Comparison of ENCODE assay signal across 1 cellular context in the genomic region with DNA sequence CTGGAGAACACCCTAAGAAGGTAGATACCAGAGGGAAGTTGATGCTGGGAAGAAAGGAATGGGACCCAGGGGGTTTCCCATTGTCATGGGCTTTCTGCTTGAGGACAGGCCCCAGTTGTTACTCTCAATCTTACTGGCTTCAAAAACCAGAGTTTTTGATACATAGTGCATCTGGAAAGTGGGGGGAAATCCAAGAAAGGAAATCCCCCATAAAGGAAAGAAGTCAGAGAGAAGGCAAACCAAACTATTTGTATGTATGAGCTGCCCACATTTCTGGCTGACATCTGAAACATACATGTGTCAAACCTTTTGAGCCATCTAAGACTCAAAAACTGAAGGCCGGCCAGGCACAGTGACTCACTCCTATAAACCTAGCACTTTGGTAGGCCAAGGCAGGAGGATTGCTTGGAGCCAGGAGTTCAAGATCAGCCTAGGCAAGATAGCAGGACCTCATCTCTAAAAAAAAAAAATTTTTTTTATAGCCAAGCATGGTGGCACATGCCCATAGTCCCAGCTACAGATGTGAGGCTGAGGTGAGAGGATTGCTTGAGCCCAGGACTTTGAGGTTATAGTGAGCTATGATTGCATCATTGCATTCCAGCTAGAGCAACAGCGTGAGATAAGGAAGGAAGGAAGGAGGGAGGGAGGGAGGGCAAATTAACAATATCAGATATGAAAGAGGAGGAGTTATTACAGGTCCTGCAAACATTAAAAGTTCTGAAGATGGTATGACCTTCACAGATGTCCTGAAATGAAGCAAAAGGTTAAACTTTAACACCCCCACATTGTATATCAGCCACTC.
TF ChIP-seq lines count a peak whose summit lies in the region.

No MANE protein-coding gene starts in this region.

TF ChIP-seq in K562, 482 proteins besides CTCF, POLR2A, EP300 and RAD21 (continued from another document and continues in another):
- TF ChIP-seq, protein P1, sequence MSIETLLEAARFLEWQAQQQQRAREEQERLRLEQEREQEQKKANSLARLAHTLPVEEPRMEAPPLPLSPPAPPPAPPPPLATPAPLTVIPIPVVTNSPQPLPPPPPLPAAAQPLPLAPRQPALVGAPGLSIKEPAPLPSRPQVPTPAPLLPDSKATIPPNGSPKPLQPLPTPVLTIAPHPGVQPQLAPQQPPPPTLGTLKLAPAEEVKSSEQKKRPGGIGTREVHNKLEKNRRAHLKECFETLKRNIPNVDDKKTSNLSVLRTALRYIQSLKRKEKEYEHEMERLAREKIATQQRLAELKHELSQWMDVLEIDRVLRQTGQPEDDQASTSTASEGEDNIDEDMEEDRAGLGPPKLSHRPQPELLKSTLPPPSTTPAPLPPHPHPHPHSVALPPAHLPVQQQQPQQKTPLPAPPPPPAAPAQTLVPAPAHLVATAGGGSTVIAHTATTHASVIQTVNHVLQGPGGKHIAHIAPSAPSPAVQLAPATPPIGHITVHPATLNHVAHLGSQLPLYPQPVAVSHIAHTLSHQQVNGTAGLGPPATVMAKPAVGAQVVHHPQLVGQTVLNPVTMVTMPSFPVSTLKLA (conservative IDR thresholded peaks at IDR 0.05) = no peak
- TF ChIP-seq DNMT1 (IDR thresholded peaks at IDR 0.05) = no peak
- TF ChIP-seq PTRF (tag; IDR thresholded peaks at IDR 0.05) = 0 out of 2 replicates have a peak, but pooled peaks have one; percentile 11
- TF ChIP-seq SUPT5H (IDR thresholded peaks at IDR 0.05) = no peak
- TF ChIP-seq NUFIP1 (IDR thresholded peaks at IDR 0.05; ENCODE audit: partially characterized antibody) = no peak
- no peak for TF ChIP-seq RFX1 (IDR thresholded peaks at IDR 0.05)
- no peak for TF ChIP-seq SREBF2 (CRISPR knock-in tag; IDR thresholded peaks at IDR 0.05)
- peak; percentile 80; the same call in 1 of the 2 replicates for TF ChIP-seq ZNF668 (CRISPR knock-in tag; IDR thresholded peaks at IDR 0.05)
- peak in 1 of 2 experiments; percentile 74; a peak in 2 of 4 replicates for TF ChIP-seq MAZ (CRISPR knock-in tag; conservative IDR thresholded peaks at IDR 0.05 in 1 of 2, IDR thresholded peaks at IDR 0.05 in 1 of 2)
- TF ChIP-seq KLF16 (IDR thresholded peaks at IDR 0.05) = no peak
- no peak for TF ChIP-seq ATF1 (CRISPR knock-in tag; IDR thresholded peaks at IDR 0.05)
- TF ChIP-seq ATF1 (tag; IDR thresholded peaks at IDR 0.05) = peak; percentile 17; the same call in 1 of the 2 replicates
- no peak for TF ChIP-seq PHB2 (IDR thresholded peaks at IDR 0.05; ENCODE audit: low read depth)
- no peak; the same call in 1 of the 2 replicates for TF ChIP-seq NFE2L1 (tag; IDR thresholded peaks at IDR 0.05; ENCODE audit: borderline replicate concordance, low read depth)
- TF ChIP-seq BCL6 (CRISPR knock-in tag; IDR thresholded peaks at IDR 0.05) = peak; percentile 47; the same call in 1 of the 2 replicates
- no peak for TF ChIP-seq RBM25 (IDR thresholded peaks at IDR 0.05; ENCODE audit: low read depth, low read length, severe bottlenecking)
- no peak for TF ChIP-seq ZC3H4 (CRISPR knock-in tag; IDR thresholded peaks at IDR 0.05; ENCODE audit: borderline replicate concordance)
- no peak for TF ChIP-seq MEIS2 (IDR thresholded peaks at IDR 0.05; ENCODE audit: partially characterized antibody)
- TF ChIP-seq, protein P2, sequence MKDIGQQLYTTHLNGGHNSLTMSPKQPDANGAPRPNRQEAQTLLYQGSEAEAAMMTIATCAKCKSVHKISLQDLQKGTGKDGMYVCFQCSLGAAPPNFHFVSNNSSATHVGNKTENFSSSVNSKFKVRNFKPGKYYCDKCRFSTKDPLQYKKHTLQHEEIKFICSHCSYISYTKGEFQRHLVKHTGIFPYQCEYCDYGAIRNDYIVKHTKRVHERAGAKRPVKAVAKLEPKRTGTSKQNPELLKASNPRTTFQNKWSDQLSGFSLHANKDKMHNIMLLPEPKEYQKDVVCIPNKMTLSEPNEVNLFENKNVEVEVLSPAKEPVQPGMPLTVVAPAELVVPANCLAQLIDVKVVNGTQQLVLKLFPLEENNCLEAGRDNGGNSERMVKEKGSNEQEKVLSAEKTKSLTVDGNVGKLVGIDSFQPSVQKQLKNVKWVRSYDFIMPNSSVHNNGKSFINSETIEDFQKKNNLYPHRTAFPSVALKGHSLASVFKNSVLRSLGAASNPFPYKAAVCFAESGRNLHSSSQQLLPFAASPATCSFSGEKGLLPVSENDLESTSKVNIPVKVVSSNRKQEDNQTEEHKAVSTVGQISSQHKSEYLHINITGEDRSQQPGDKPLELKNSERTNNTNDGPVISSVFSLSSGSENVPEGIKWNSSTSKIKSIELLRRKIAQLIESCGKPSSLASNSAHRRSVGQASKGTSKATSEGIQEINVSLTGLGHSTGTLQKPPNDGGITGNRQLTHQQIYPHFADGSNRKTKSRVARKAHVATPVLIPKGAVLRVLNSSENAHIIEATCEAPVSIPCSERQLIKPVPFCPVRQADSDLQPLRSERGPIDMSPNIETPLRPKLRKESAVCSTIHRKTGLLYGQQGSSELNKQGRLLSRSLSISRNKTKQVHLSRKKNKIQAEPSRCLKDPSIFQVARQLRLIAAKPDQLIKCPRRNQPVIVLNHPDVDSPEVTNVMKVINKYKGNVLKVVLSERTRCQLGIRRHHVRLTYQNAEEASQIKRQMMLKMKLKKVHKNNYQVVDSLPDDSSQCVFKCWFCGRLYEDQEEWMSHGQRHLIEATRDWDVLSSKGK (CRISPR knock-in tag; IDR thresholded peaks at IDR 0.05) = no peak
- TF ChIP-seq, protein P3, sequence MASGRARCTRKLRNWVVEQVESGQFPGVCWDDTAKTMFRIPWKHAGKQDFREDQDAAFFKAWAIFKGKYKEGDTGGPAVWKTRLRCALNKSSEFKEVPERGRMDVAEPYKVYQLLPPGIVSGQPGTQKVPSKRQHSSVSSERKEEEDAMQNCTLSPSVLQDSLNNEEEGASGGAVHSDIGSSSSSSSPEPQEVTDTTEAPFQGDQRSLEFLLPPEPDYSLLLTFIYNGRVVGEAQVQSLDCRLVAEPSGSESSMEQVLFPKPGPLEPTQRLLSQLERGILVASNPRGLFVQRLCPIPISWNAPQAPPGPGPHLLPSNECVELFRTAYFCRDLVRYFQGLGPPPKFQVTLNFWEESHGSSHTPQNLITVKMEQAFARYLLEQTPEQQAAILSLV (tag; IDR thresholded peaks at IDR 0.05) = no peak; the same call in 1 of the 2 replicates
- TF ChIP-seq, protein P4, sequence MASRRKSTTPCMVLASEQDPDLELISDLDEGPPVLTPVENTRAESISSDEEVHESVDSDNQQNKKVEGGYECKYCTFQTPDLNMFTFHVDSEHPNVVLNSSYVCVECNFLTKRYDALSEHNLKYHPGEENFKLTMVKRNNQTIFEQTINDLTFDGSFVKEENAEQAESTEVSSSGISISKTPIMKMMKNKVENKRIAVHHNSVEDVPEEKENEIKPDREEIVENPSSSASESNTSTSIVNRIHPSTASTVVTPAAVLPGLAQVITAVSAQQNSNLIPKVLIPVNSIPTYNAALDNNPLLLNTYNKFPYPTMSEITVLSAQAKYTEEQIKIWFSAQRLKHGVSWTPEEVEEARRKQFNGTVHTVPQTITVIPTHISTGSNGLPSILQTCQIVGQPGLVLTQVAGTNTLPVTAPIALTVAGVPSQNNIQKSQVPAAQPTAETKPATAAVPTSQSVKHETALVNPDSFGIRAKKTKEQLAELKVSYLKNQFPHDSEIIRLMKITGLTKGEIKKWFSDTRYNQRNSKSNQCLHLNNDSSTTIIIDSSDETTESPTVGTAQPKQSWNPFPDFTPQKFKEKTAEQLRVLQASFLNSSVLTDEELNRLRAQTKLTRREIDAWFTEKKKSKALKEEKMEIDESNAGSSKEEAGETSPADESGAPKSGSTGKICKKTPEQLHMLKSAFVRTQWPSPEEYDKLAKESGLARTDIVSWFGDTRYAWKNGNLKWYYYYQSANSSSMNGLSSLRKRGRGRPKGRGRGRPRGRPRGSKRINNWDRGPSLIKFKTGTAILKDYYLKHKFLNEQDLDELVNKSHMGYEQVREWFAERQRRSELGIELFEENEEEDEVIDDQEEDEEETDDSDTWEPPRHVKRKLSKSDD (conservative IDR thresholded peaks at IDR 0.05; ENCODE audit: low read length) = no peak
- TF ChIP-seq PCBP2 (IDR thresholded peaks at IDR 0.05; ENCODE audit: low read depth, low read length, poor library complexity, severe bottlenecking) = no peak
- no peak for TF ChIP-seq TARDBP (IDR thresholded peaks at IDR 0.05)
- TF ChIP-seq SREBF1 (IDR thresholded peaks at IDR 0.05; ENCODE audit: borderline replicate concordance, low read depth, low read length) = no peak
- no peak for TF ChIP-seq ZNF224 (CRISPR knock-in tag; IDR thresholded peaks at IDR 0.05)
- TF ChIP-seq ZNF764 (CRISPR knock-in tag; IDR thresholded peaks at IDR 0.05; ENCODE audit: low read depth) = no peak
- no peak for TF ChIP-seq ZNF586 (CRISPR knock-in tag; conservative IDR thresholded peaks at IDR 0.05)
- no peak for TF ChIP-seq MTA2 (IDR thresholded peaks at IDR 0.05; ENCODE audit: low read depth)
- TF ChIP-seq, protein P5, sequence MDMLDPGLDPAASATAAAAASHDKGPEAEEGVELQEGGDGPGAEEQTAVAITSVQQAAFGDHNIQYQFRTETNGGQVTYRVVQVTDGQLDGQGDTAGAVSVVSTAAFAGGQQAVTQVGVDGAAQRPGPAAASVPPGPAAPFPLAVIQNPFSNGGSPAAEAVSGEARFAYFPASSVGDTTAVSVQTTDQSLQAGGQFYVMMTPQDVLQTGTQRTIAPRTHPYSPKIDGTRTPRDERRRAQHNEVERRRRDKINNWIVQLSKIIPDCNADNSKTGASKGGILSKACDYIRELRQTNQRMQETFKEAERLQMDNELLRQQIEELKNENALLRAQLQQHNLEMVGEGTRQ (CRISPR knock-in tag; IDR thresholded peaks at IDR 0.05) = no peak
- TF ChIP-seq TRIM24 (IDR thresholded peaks at IDR 0.05) = peak; percentile 56 to 68; a peak in 2 of 4 replicates
- no peak for TF ChIP-seq KAT8 (IDR thresholded peaks at IDR 0.05; ENCODE audit: low read depth)
- TF ChIP-seq TAL1 (IDR thresholded peaks at IDR 0.05) = no peak
- no peak for TF ChIP-seq MYNN (IDR thresholded peaks at IDR 0.05)
- TF ChIP-seq MYNN (CRISPR knock-in tag; IDR thresholded peaks at IDR 0.05) = no peak
- no peak for TF ChIP-seq NFE2 (IDR thresholded peaks at IDR 0.05; ENCODE audit: low read depth)
- TF ChIP-seq PHF21A (IDR thresholded peaks at IDR 0.05; ENCODE audit: borderline replicate concordance, low read depth) = no peak
- no peak for TF ChIP-seq SPI1 (IDR thresholded peaks at IDR 0.05; ENCODE audit: borderline replicate concordance, low read depth, low read length)
- 0 out of 2 replicates have a peak, but pooled peaks have one; percentile 84 for TF ChIP-seq ZNF76 (CRISPR knock-in tag; IDR thresholded peaks at IDR 0.05; ENCODE audit: borderline replicate concordance)
- TF ChIP-seq, protein P6, sequence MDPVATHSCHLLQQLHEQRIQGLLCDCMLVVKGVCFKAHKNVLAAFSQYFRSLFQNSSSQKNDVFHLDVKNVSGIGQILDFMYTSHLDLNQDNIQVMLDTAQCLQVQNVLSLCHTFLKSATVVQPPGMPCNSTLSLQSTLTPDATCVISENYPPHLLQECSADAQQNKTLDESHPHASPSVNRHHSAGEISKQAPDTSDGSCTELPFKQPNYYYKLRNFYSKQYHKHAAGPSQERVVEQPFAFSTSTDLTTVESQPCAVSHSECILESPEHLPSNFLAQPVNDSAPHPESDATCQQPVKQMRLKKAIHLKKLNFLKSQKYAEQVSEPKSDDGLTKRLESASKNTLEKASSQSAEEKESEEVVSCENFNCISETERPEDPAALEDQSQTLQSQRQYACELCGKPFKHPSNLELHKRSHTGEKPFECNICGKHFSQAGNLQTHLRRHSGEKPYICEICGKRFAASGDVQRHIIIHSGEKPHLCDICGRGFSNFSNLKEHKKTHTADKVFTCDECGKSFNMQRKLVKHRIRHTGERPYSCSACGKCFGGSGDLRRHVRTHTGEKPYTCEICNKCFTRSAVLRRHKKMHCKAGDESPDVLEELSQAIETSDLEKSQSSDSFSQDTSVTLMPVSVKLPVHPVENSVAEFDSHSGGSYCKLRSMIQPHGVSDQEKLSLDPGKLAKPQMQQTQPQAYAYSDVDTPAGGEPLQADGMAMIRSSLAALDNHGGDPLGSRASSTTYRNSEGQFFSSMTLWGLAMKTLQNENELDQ (CRISPR knock-in tag; IDR thresholded peaks at IDR 0.05; ENCODE audit: borderline replicate concordance) = no peak
- no peak for TF ChIP-seq TCFL5 (CRISPR knock-in tag; conservative IDR thresholded peaks at IDR 0.05)
- no peak for TF ChIP-seq ARID2 (IDR thresholded peaks at IDR 0.05)
- TF ChIP-seq HDAC3 (IDR thresholded peaks at IDR 0.05; ENCODE audit: borderline replicate concordance, partially characterized antibody) = no peak
- no peak for TF ChIP-seq PHB (CRISPR knock-in tag; IDR thresholded peaks at IDR 0.05)
- TF ChIP-seq, protein P7, sequence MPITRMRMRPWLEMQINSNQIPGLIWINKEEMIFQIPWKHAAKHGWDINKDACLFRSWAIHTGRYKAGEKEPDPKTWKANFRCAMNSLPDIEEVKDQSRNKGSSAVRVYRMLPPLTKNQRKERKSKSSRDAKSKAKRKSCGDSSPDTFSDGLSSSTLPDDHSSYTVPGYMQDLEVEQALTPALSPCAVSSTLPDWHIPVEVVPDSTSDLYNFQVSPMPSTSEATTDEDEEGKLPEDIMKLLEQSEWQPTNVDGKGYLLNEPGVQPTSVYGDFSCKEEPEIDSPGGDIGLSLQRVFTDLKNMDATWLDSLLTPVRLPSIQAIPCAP (CRISPR knock-in tag; IDR thresholded peaks at IDR 0.05; ENCODE audit: borderline replicate concordance) = no peak
- TF ChIP-seq, protein P8, sequence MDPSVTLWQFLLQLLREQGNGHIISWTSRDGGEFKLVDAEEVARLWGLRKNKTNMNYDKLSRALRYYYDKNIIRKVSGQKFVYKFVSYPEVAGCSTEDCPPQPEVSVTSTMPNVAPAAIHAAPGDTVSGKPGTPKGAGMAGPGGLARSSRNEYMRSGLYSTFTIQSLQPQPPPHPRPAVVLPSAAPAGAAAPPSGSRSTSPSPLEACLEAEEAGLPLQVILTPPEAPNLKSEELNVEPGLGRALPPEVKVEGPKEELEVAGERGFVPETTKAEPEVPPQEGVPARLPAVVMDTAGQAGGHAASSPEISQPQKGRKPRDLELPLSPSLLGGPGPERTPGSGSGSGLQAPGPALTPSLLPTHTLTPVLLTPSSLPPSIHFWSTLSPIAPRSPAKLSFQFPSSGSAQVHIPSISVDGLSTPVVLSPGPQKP (CRISPR knock-in tag; IDR thresholded peaks at IDR 0.05) = no peak
- no peak; the same call in 1 of the 2 replicates for TF ChIP-seq SOX6 (IDR thresholded peaks at IDR 0.05)
- TF ChIP-seq PML (IDR thresholded peaks at IDR 0.05; ENCODE audit: low read length) = no peak
- TF ChIP-seq CEBPG (CRISPR knock-in tag; IDR thresholded peaks at IDR 0.05) = peak; percentile 96
- peak; percentile 98 for TF ChIP-seq CEBPG (tag; conservative IDR thresholded peaks at IDR 0.05 in 1 of 2, IDR thresholded peaks at IDR 0.05 in 1 of 2)
- TF ChIP-seq, protein P9, sequence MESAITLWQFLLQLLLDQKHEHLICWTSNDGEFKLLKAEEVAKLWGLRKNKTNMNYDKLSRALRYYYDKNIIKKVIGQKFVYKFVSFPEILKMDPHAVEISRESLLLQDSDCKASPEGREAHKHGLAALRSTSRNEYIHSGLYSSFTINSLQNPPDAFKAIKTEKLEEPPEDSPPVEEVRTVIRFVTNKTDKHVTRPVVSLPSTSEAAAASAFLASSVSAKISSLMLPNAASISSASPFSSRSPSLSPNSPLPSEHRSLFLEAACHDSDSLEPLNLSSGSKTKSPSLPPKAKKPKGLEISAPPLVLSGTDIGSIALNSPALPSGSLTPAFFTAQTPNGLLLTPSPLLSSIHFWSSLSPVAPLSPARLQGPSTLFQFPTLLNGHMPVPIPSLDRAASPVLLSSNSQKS (CRISPR knock-in tag; IDR thresholded peaks at IDR 0.05) = 0 out of 2 replicates have a peak, but pooled peaks have one; percentile 49
- no peak for TF ChIP-seq NCOA1 (IDR thresholded peaks at IDR 0.05; ENCODE audit: low read depth)
